ENCODE assay signal across 19 cellular contexts in the genomic region with DNA sequence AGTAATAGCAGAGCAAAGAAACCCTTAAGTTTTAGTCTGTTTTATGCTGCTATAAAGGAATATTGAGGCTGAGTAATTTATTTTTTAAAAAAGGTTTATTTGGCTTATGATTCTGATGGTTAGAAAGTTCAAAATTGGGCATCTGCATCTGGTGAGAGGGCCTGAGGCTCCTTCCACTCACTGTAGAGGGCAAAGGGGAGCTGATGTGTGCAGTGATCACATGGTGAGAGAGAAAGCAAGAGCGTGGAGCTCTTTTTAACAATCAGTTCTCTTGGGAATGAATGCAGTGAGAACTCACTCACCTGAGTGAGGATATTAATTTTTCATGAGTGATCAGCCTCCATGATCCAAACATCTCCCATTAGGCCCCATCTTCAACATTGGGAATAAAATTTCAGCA. TPM values are rescaled to one million over a fixed set of nuclear protein-coding genes. Genes with fewer than 3 reads are reported as not detected.
DNase-seq lines count a peak whose midpoint lies in the region; ATAC-seq and TF ChIP-seq lines count a peak whose summit lies in the region.
"Had no signal": no experiment of that assay in that cellular context is flagged by ENCODE, and none has a peak within 500 bp of the region (broad histone marks: within the 10 kb centered on the region; RNA-seq: fewer than 3 reads in every experiment).

No MANE protein-coding gene starts in this region.

- H3K9me3 Mint-ChIP-seq in CD4-positive, CD25-positive, alpha-beta regulatory T cell: peaks cover 0 to 7% (median 3%) of the 10 kb centered on the region in 7 donors
- H3K9me3 Mint-ChIP-seq in endodermal cell: peaks cover 56% of the 10 kb centered on the region

- ATAC-seq in CD4-positive, CD25-positive, alpha-beta regulatory T cell (ENCODE audit: low read depth in 2 of 2): no peak
- ATAC-seq in HG03439 (IDR thresholded peaks at IDR 0.05; ENCODE audit: unreplicated experiment): peak; percentile 39
- ATAC-seq: left lung, right lobe of liver, upper lobe of right lung had no signal

- H3K9me3 ChIP-seq in CD4-positive, CD25-positive, alpha-beta regulatory T cell (ENCODE audit: control insufficient read depth in 2 of 2, low read length in 2 of 2): no peaks in the 10 kb centered on the region
- peaks cover 40% of the 10 kb centered on the region for H3K9me3 ChIP-seq in endodermal cell (ENCODE audit: control insufficient read depth, low read length)
- H3K9me3 ChIP-seq: HAP-1, right lobe of liver, upper lobe of right lung had no signal

- H3K9ac ChIP-seq in endodermal cell (ENCODE audit: extremely low read depth, low read length, poor library complexity, severe bottlenecking): no peak overlapping the region

- H3K4me1 Mint-ChIP-seq in CD4-positive, CD25-positive, alpha-beta regulatory T cell: peaks cover 20 to 37% (median 28%) of the 10 kb centered on the region in 4 donors
- H3K4me1 Mint-ChIP-seq in endodermal cell: no peaks in the 10 kb centered on the region

- H3K27ac Mint-ChIP-seq in CD4-positive, CD25-positive, alpha-beta regulatory T cell: peak overlapping the region in 2 of 3 donors; percentile 25 to 83
- no peak overlapping the region for H3K27ac Mint-ChIP-seq in endodermal cell

- peak overlapping the region; percentile 56 for H3K4me3 ChIP-seq in CD4-positive, CD25-positive, alpha-beta regulatory T cell (ENCODE audit: low read depth, low read length)
- H3K4me3 ChIP-seq in endodermal cell (ENCODE audit: low read length): peak overlapping the region; percentile 64
- H3K4me3 ChIP-seq: HAP-1, hepatocyte, left lung, right lobe of liver, upper lobe of right lung had no signal

- peaks cover 12% of the 10 kb centered on the region for H3K4me1 ChIP-seq in CD4-positive, CD25-positive, alpha-beta regulatory T cell (ENCODE audit: control insufficient read depth, insufficient read depth, low read length, poor library complexity, severe bottlenecking)
- no peaks in the 10 kb centered on the region for H3K4me1 ChIP-seq in endodermal cell (ENCODE audit: control insufficient read depth, insufficient read depth, low read length)
- H3K4me1 ChIP-seq: left lung, right lobe of liver, upper lobe of right lung had no signal

- TF ChIP-seq CTCF in GM12872 (IDR thresholded peaks at IDR 0.05; ENCODE audit: insufficient read depth, low read depth, low read length) (0 out of 3 replicates have a peak, but pooled peaks have one; percentile 6), endodermal cell (conservative IDR thresholded peaks at IDR 0.05) (no peak)

- 60% methylated on average over 1 of the region's 1 CpG; no CpG with 5 or more reads in 1 of the 2 experiments for WGBS in endodermal cell (ENCODE audit: insufficient coverage in 1 of 2, insufficient read length in 1 of 2), 2 experiments

- peaks cover 5% of the 10 kb centered on the region for H3K36me3 Mint-ChIP-seq in CD4-positive, CD25-positive, alpha-beta regulatory T cell
- H3K36me3 Mint-ChIP-seq in endodermal cell (ENCODE audit: low read depth): peaks cover 17% of the 10 kb centered on the region

- DNase-seq in CD4-positive, CD25-positive, alpha-beta regulatory T cell: no peak
- DNase-seq in endodermal cell (no peak), DMS 273 treated with DMSO at 0.1 percent for 48 hours (lab: John Stamatoyannopoulos, UW) (no peak), cortex of kidney (lab: John Stamatoyannopoulos, UW) (no peak)
- DNase-seq in stimulated activated CD4-positive, alpha-beta T cell treated with anti-CD3 and anti-CD28 coated beads, Interleukin-2, amount 100 ng/mL, for 24 hours: no peak
- DNase-seq: DMS153; effector CD4-positive, alpha-beta T cell; left lung; NCI-H1694 treated with DMSO at 0.1 percent for 48 hours; NCI-H2227 treated with DMSO at 0.1 percent for 48 hours; posterior cingulate gyrus; right lobe of liver; upper lobe of right lung had no signal

- no peaks in the 10 kb centered on the region for H3K27me3 ChIP-seq in CD4-positive, CD25-positive, alpha-beta regulatory T cell (ENCODE audit: control insufficient read depth, insufficient read depth, low read length)
- no peaks in the 10 kb centered on the region for H3K27me3 ChIP-seq in endodermal cell (ENCODE audit: control insufficient read depth, insufficient read depth, low read length, poor library complexity, severe bottlenecking)
- H3K27me3 ChIP-seq: hepatocyte, left lung, right lobe of liver, upper lobe of right lung had no signal

- H3K4me3 Mint-ChIP-seq in CD4-positive, CD25-positive, alpha-beta regulatory T cell: peak overlapping the region in 2 of 4 donors; percentile 3 to 11
- no peak overlapping the region for H3K4me3 Mint-ChIP-seq in endodermal cell

- H3K36me3 ChIP-seq in CD4-positive, CD25-positive, alpha-beta regulatory T cell (ENCODE audit: control insufficient read depth, insufficient read depth, low read length): no peaks in the 10 kb centered on the region
- H3K36me3 ChIP-seq in endodermal cell (ENCODE audit: control insufficient read depth, insufficient read depth, low read length): no peaks in the 10 kb centered on the region
- H3K36me3 ChIP-seq: HAP-1, left lung, right lobe of liver, upper lobe of right lung had no signal

- no peaks in the 10 kb centered on the region for H3K27me3 Mint-ChIP-seq in CD4-positive, CD25-positive, alpha-beta regulatory T cell
- no peaks in the 10 kb centered on the region for H3K27me3 Mint-ChIP-seq in endodermal cell (ENCODE audit: insufficient read depth)

- H3K27ac ChIP-seq in CD4-positive, CD25-positive, alpha-beta regulatory T cell (ENCODE audit: insufficient read depth, low read length, poor library complexity, severe bottlenecking): no peak overlapping the region
- H3K27ac ChIP-seq in endodermal cell (ENCODE audit: low read depth, low read length): no peak overlapping the region
- H3K27ac ChIP-seq: C4-2B, hepatocyte, left lung, right lobe of liver, upper lobe of right lung had no signal

RNA-seq across cellular contexts. Expression of a gene that starts 36.4 kb away (rescaled TPM):
- total RNA-seq in CD4-positive, CD25-positive, alpha-beta regulatory T cell: 49.6 TPM
- polyA plus RNA-seq in CD4-positive, CD25-positive, alpha-beta regulatory T cell: 10 to 100 TPM; 25.0 to 70.7 (median 45.7) TPM
- total RNA-seq in endodermal cell: 10 to 100 TPM; 41.3 to 44.8 TPM
- 5.7 TPM for polyA plus RNA-seq in endodermal cell (2013, experiment 1 of 2)
- polyA plus RNA-seq in endodermal cell (2013, experiment 2 of 2): 6.5 TPM
- total RNA-seq: OCI-LY7 had no signal
